Comparison of ENCODE assay signal across 25 cellular contexts in genomic region chr6:33651403-33651802, GRCh38.
"Had no signal": no experiment of that assay in that cellular context is flagged by ENCODE, and none has a peak within 500 bp of the region (broad histone marks: within the 10 kb centered on the region; RNA-seq: fewer than 3 reads in every experiment).

No MANE protein-coding gene starts in this region.

- H3K27ac Mint-ChIP-seq: stimulated activated memory B cell treated with anti-CD40 and anti-IgM and Interleukin-4, amounts not matched to agents 10 μg/mL and 1 μg/mL and 100 μg/mL, for 72 hours; stimulated activated naive CD8-positive, alpha-beta T cell treated with anti-CD3 and anti-CD28 coated beads, Interleukin-15, Interleukin-2, amounts not matched to agents 100 ng/mL and 50 ng/mL, for 24 hours had no signal

- H3K36me3 ChIP-seq: right lobe of liver had no signal

- H3K9me3 ChIP-seq: esophagus squamous epithelium, gastroesophageal sphincter, left lung, psoas muscle, right lobe of liver, testis, tibial nerve, upper lobe of right lung, vagina had no signal

- ATAC-seq: gastroesophageal sphincter; left lung; psoas muscle; stimulated activated memory B cell treated with anti-CD40 and anti-IgM and Interleukin-4, amounts not matched to agents 10 μg/mL and 1 μg/mL and 100 μg/mL, for 72 hours; upper lobe of right lung had no signal

- H3K4me1 ChIP-seq: left lung, psoas muscle, right lobe of liver, testis, upper lobe of right lung had no signal

- H3K27ac ChIP-seq: dorsolateral prefrontal cortex, esophagus squamous epithelium, gastroesophageal sphincter, psoas muscle, right lobe of liver, testis, upper lobe of right lung, vagina had no signal

- H3K4me1 Mint-ChIP-seq: nephron had no signal

- DNase-seq: cortex of kidney; dorsolateral prefrontal cortex; effector memory CD4-positive, alpha-beta T cell; esophagus squamous epithelium; foreskin fibroblast; glutamatergic neuron; islet precursor cell; mesenchymal stem cell; midbrain; psoas muscle; retina; right lobe of liver; stimulated activated CD4-positive, alpha-beta T cell treated with anti-CD3 and anti-CD28 coated beads, Interleukin-15, amount 100 ng/mL, for 24 hours; stimulated activated CD4-positive, alpha-beta T cell treated with anti-CD3 and anti-CD28 coated beads, Interleukin-1b, Interleukin-23, amount 100 ng/mL, for 48 hours; stimulated activated CD4-positive, alpha-beta T cell treated with anti-CD3 and anti-CD28 coated beads, Interleukin-4, amount 100 ng/mL, for 24 hours; testis; upper lobe of right lung had no signal

- H3K4me3 ChIP-seq: dorsolateral prefrontal cortex, esophagus squamous epithelium, gastroesophageal sphincter, left lung, lung, psoas muscle, right lobe of liver, testis, tibial nerve, upper lobe of right lung, vagina had no signal

- H3K27me3 Mint-ChIP-seq: stimulated activated memory B cell treated with anti-CD40 and anti-IgM and Interleukin-4, amounts not matched to agents 10 μg/mL and 1 μg/mL and 100 μg/mL, for 72 hours; stimulated activated naive CD8-positive, alpha-beta T cell treated with anti-CD3 and anti-CD28 coated beads, Interleukin-15, Interleukin-2, amounts not matched to agents 100 ng/mL and 50 ng/mL, for 24 hours had no signal

- H3K27me3 ChIP-seq: esophagus squamous epithelium, left lung, right lobe of liver, testis, tibial nerve, upper lobe of right lung, vagina had no signal

- H3K9me3 Mint-ChIP-seq: nephron; stimulated activated memory B cell treated with anti-CD40 and anti-IgM and Interleukin-4, amounts not matched to agents 10 μg/mL and 1 μg/mL and 100 μg/mL, for 72 hours; stimulated activated naive CD8-positive, alpha-beta T cell treated with anti-CD3 and anti-CD28 coated beads, Interleukin-15, Interleukin-2, amounts not matched to agents 100 ng/mL and 50 ng/mL, for 24 hours had no signal

- H3K4me3 Mint-ChIP-seq: nephron; stimulated activated memory B cell treated with anti-CD40 and anti-IgM and Interleukin-4, amounts not matched to agents 10 μg/mL and 1 μg/mL and 100 μg/mL, for 72 hours; stimulated activated naive CD8-positive, alpha-beta T cell treated with anti-CD3 and anti-CD28 coated beads, Interleukin-15, Interleukin-2, amounts not matched to agents 100 ng/mL and 50 ng/mL, for 24 hours had no signal
